ENCODE assay signal across 11 cellular contexts in the genomic region with DNA sequence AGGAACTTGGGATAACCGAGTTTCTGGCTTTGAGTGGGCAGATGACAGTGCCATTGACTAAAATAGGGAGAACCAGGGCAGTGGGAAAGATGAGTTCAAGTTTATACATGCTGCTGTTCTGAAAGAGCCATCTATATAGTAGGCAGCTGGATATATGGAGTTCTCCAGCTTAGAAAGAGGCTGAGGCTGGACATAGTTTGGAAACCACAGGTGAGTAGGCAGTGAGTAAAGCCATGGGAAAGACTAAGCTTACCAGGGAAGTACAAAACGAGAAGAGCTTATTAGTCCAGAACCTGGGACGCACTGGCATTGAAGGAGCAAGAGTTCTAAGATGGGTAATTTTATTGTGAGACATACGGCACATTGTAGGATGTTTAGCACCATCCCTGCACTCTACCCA. TPM values are rescaled to one million over a fixed set of nuclear protein-coding genes. Genes with fewer than 3 reads are reported as not detected.
DNase-seq lines count a peak whose midpoint lies in the region; ATAC-seq and TF ChIP-seq lines count a peak whose summit lies in the region.
"Had no signal": no experiment of that assay in that cellular context is flagged by ENCODE, and none has a peak within 500 bp of the region (broad histone marks: within the 10 kb centered on the region; RNA-seq: fewer than 3 reads in every experiment).

No MANE protein-coding gene starts in this region.

- no peak for TF ChIP-seq CTCF in fibroblast of mammary gland (conservative IDR thresholded peaks at IDR 0.05; ENCODE audit: control insufficient read depth, insufficient read depth, low read depth, low read length)
- TF ChIP-seq CTCF in sigmoid colon (IDR thresholded peaks at IDR 0.05): no peak

- H3K9me3 ChIP-seq in sigmoid colon: no peaks in the 10 kb centered on the region

- DNase-seq in EH (ENCODE audit: low read depth): peak; percentile 22
- DNase-seq in RKO (ENCODE audit: low spot score): peak; percentile 21
- DNase-seq in fibroblast of mammary gland (ENCODE audit: low read depth): peak; percentile 46
- no peak for DNase-seq in sigmoid colon
- no peak for DNase-seq in activated T-helper 1 cell treated with anti-CD3 and anti-CD28 coated beads, Interleukin-12 subunit alpha, Interleukin-12 subunit beta, Interleukin-2, Interleukin-4 antibody, amounts not matched to agents 30 ng/mL and 10 ng/mL and 1 ng/mL, durations not matched to agents 14 hours and 24 hours and 36 hours (ENCODE audit: low spot score)
- DNase-seq in SHP77 (lab: John Stamatoyannopoulos, UW): no peak
- no peak for DNase-seq in activated gamma-delta T cell treated with Interleukin-2 at 50 U/mL for 16 hours
- DNase-seq: T-helper 2 cell had no signal

- H3K27ac Mint-ChIP-seq in activated T-helper 1 cell treated with anti-CD3 and anti-CD28 coated beads, Interleukin-12 subunit alpha, Interleukin-12 subunit beta, Interleukin-2, Interleukin-4 antibody, amounts not matched to agents 30 ng/mL and 10 ng/mL and 1 ng/mL, durations not matched to agents 14 hours and 24 hours and 36 hours: no peak overlapping the region
- H3K27ac Mint-ChIP-seq: GM23338 had no signal

- no peak overlapping the region for H3K4me3 Mint-ChIP-seq in activated T-helper 1 cell treated with anti-CD3 and anti-CD28 coated beads, Interleukin-12 subunit alpha, Interleukin-12 subunit beta, Interleukin-2, Interleukin-4 antibody, amounts not matched to agents 30 ng/mL and 10 ng/mL and 1 ng/mL, durations not matched to agents 14 hours and 24 hours and 36 hours
- H3K4me3 Mint-ChIP-seq: GM23338 had no signal

- H3K27me3 ChIP-seq in sigmoid colon: no peaks in the 10 kb centered on the region

- H3K27ac ChIP-seq in sigmoid colon: peak overlapping the region in 3 of 4 donors; percentile 37 to 62 (median 55)
- H3K27ac ChIP-seq: parathyroid adenoma had no signal

- no peaks in the 10 kb centered on the region for H3K27me3 Mint-ChIP-seq in activated T-helper 1 cell treated with anti-CD3 and anti-CD28 coated beads, Interleukin-12 subunit alpha, Interleukin-12 subunit beta, Interleukin-2, Interleukin-4 antibody, amounts not matched to agents 30 ng/mL and 10 ng/mL and 1 ng/mL, durations not matched to agents 14 hours and 24 hours and 36 hours (ENCODE audit: insufficient read depth)

- ATAC-seq in HG02623 (IDR thresholded peaks at IDR 0.05; ENCODE audit: unreplicated experiment): no peak

- H3K4me1 Mint-ChIP-seq in activated T-helper 1 cell treated with anti-CD3 and anti-CD28 coated beads, Interleukin-12 subunit alpha, Interleukin-12 subunit beta, Interleukin-2, Interleukin-4 antibody, amounts not matched to agents 30 ng/mL and 10 ng/mL and 1 ng/mL, durations not matched to agents 14 hours and 24 hours and 36 hours (ENCODE audit: low read depth): peaks cover 12% of the 10 kb centered on the region

- peaks cover 7% of the 10 kb centered on the region for H3K36me3 Mint-ChIP-seq in activated T-helper 1 cell treated with anti-CD3 and anti-CD28 coated beads, Interleukin-12 subunit alpha, Interleukin-12 subunit beta, Interleukin-2, Interleukin-4 antibody, amounts not matched to agents 30 ng/mL and 10 ng/mL and 1 ng/mL, durations not matched to agents 14 hours and 24 hours and 36 hours (ENCODE audit: low read depth)

- H3K4me1 ChIP-seq in sigmoid colon: peaks cover 0 to 16% (median 11%) of the 10 kb centered on the region in 4 donors
- H3K4me1 ChIP-seq: parathyroid adenoma had no signal

- no peaks in the 10 kb centered on the region for H3K9me3 Mint-ChIP-seq in activated T-helper 1 cell treated with anti-CD3 and anti-CD28 coated beads, Interleukin-12 subunit alpha, Interleukin-12 subunit beta, Interleukin-2, Interleukin-4 antibody, amounts not matched to agents 30 ng/mL and 10 ng/mL and 1 ng/mL, durations not matched to agents 14 hours and 24 hours and 36 hours
- H3K9me3 Mint-ChIP-seq: GM23338 had no signal

- no peak for TF ChIP-seq POLR2A in sigmoid colon (IDR thresholded peaks at IDR 0.05)

- intact Hi-C loops in sigmoid colon (cut with DNase I): no loop called here
- intact Hi-C loops in activated T-helper 1 cell treated with anti-CD3 and anti-CD28 coated beads, Interleukin-12 subunit alpha, Interleukin-12 subunit beta, Interleukin-2, Interleukin-4 antibody, amounts not matched to agents 30 ng/mL and 10 ng/mL and 1 ng/mL, durations not matched to agents 14 hours and 24 hours and 36 hours (cut with micrococcal nuclease): no loop called here

- no peak overlapping the region for H3K4me3 ChIP-seq in fibroblast of mammary gland (ENCODE audit: control insufficient read depth, low read depth, low read length)
- no peak overlapping the region for H3K4me3 ChIP-seq in sigmoid colon
- H3K4me3 ChIP-seq: GM23338 had no signal

- no peak for TF ChIP-seq EP300 in sigmoid colon (IDR thresholded peaks at IDR 0.05)

- peaks cover 0 to 26% (median 7%) of the 10 kb centered on the region in 4 donors for H3K36me3 ChIP-seq in sigmoid colon

- 91 to 94% methylated on average over 4 of the region's 4 CpGs for WGBS in sigmoid colon, 2 donors

RNA-seq across cellular contexts. Expression of gene MSL2, which starts 54.2 kb away (rescaled TPM):
- 10 to 100 TPM; 18.7 to 23.9 (median 20.8) TPM for total RNA-seq in sigmoid colon
- polyA plus RNA-seq in sigmoid colon: 10 to 100 TPM in 1 of 3 donors, 1 to 10 TPM in 2; 3.2 to 13.1 (median 3.6) TPM
- 36.6 and 40.2 TPM in 2 replicates for total RNA-seq in activated T-helper 1 cell treated with anti-CD3 and anti-CD28 coated beads, Interleukin-12 subunit alpha, Interleukin-12 subunit beta, Interleukin-2, Interleukin-4 antibody, amounts not matched to agents 30 ng/mL and 10 ng/mL and 1 ng/mL, durations not matched to agents 14 hours and 24 hours and 36 hours

Comparison
In these comparisons a context has a peak if more than half of its experiments do, and no peak if none do; other contexts are left out.
1. DNase-seq: peak in EH (single experiment), RKO (single experiment) and fibroblast of mammary gland (single experiment); none in sigmoid colon (single experiment), activated T-helper 1 cell treated with anti-CD3 and anti-CD28 coated beads, Interleukin-12 subunit alpha, Interleukin-12 subunit beta, Interleukin-2, Interleukin-4 antibody, amounts not matched to agents 30 ng/mL and 10 ng/mL and 1 ng/mL, durations not matched to agents 14 hours and 24 hours and 36 hours (single experiment), SHP77 (0 of 2) and activated gamma-delta T cell treated with Interleukin-2 at 50 U/mL for 16 hours (single experiment).